ENCODE assay signal across 8 cellular contexts in the genomic region with DNA sequence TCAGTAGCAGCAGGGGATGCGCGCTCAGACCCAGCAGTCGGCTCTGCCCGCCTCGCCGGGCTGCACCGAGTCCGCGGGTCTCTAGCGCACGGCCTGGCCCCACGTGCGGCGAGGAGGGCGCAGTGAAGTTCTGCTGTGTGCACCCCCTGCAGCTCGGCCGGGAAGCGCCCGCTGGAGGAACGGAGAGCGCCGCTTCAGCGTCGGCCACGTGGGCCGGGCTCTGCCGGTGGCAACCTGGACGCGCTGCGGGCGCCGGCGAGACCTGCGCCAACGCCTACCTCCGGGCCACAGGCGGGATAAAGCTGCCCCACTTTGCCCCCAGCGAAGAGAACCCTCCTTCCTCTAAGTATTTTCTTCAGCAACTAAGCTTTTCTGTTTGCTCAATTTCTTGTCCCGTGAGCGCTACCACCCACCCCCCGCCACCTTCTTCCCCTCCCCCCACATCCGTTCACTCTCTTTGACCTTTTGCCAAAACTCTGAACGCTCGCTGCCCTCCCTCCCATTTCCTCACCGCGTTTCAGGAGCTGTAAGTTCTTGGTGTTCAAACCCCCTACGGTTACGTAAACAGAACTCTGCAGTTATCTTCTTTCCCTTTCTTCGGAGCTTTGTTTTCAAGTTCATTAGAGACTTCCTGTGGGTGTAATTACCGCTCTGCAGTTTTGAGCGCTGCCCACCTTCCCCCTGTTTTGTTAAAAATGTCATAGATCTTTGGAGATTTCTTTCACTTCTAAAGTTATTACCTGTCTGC. TPM values are rescaled to one million over a fixed set of nuclear protein-coding genes. Genes with fewer than 3 reads are reported as not detected.
A peak's percentile ranks its signal among the peaks of the same experiment; 100 is the strongest.
DNase-seq lines count a peak whose midpoint lies in the region; ATAC-seq and TF ChIP-seq lines count a peak whose summit lies in the region.

No MANE protein-coding gene starts in this region.

- POLR2A ChIA-PET in activated CD4-positive, alpha-beta T cell treated with anti-CD3 and anti-CD28 coated beads, Interleukin-2, amount 10 ng/mL, durations not matched to agents 7 days and 5 days (lab: Charles Lee): interaction anchor here (0.7 kb wide), 1 partner anchor 233 kb away, joined by 4 read pairs; no protein-coding TSS in a partner anchor

- H3K36me3 Mint-ChIP-seq in activated CD4-positive, alpha-beta T cell treated with anti-CD3 and anti-CD28 coated beads, Interleukin-2, amount 10 ng/mL, durations not matched to agents 7 days and 5 days (ENCODE audit: low read depth): peaks cover 11% of the 10 kb centered on the region
- peaks cover 1% of the 10 kb centered on the region for H3K36me3 Mint-ChIP-seq in mesothelial cell of epicardium

- peak overlapping the region; percentile 39 to 51 for H3K9ac ChIP-seq in duodenal mucosa (ENCODE audit: low read depth in 1 of 2, low read length in 2 of 2)

- no peak overlapping the region for H3K27ac ChIP-seq in duodenal mucosa (ENCODE audit: low read depth, low read length)

- no peak for TF ChIP-seq CTCF in mesothelial cell of epicardium (IDR thresholded peaks at IDR 0.05; ENCODE audit: unreplicated experiment)

- peak overlapping the region; percentile 96 for H3K27ac Mint-ChIP-seq in activated CD4-positive, alpha-beta T cell treated with anti-CD3 and anti-CD28 coated beads, Interleukin-2, amount 10 ng/mL, durations not matched to agents 7 days and 5 days
- peak overlapping the region; percentile 62 for H3K27ac Mint-ChIP-seq in mesothelial cell of epicardium

- peaks cover 5% of the 10 kb centered on the region for H3K9me3 Mint-ChIP-seq in activated CD4-positive, alpha-beta T cell treated with anti-CD3 and anti-CD28 coated beads, Interleukin-2, amount 10 ng/mL, durations not matched to agents 7 days and 5 days
- peaks cover 4% of the 10 kb centered on the region for H3K9me3 Mint-ChIP-seq in mesothelial cell of epicardium

- H3K27me3 Mint-ChIP-seq in activated CD4-positive, alpha-beta T cell treated with anti-CD3 and anti-CD28 coated beads, Interleukin-2, amount 10 ng/mL, durations not matched to agents 7 days and 5 days: no peaks in the 10 kb centered on the region
- no peaks in the 10 kb centered on the region for H3K27me3 Mint-ChIP-seq in mesothelial cell of epicardium (ENCODE audit: low read depth)

- H3K36me3 ChIP-seq in MG63 (no peaks in the 10 kb centered on the region), duodenal mucosa (ENCODE audit: control insufficient read depth in 1 of 2, insufficient read depth in 2 of 2, low read length in 2 of 2) (no peaks in the 10 kb centered on the region)

- peaks cover 11 to 15% of the 10 kb centered on the region in 2 donors for H3K4me1 ChIP-seq in duodenal mucosa (ENCODE audit: control insufficient read depth in 1 of 2, insufficient read depth in 2 of 2, low read length in 2 of 2)

- H3K27me3 ChIP-seq in MG63: no peaks in the 10 kb centered on the region
- no peaks in the 10 kb centered on the region for H3K27me3 ChIP-seq in duodenal mucosa (ENCODE audit: control insufficient read depth in 1 of 2, insufficient read depth in 2 of 2, low read length in 2 of 2)

- H3K4me1 Mint-ChIP-seq in activated CD4-positive, alpha-beta T cell treated with anti-CD3 and anti-CD28 coated beads, Interleukin-2, amount 10 ng/mL, durations not matched to agents 7 days and 5 days: peaks cover 48% of the 10 kb centered on the region
- H3K4me1 Mint-ChIP-seq in mesothelial cell of epicardium: peaks cover 25% of the 10 kb centered on the region

- ATAC-seq in GM19351 (IDR thresholded peaks at IDR 0.05; ENCODE audit: unreplicated experiment) (peak; percentile 70), GM18873 (IDR thresholded peaks at IDR 0.05; ENCODE audit: low FRiP score, unreplicated experiment) (no peak)

- DNase-seq in AG08395 (ENCODE audit: low spot score): peak; percentile 14
- peak; percentile 12 for DNase-seq in MG63
- peak; percentile 88 for DNase-seq in activated CD4-positive, alpha-beta T cell treated with anti-CD3 and anti-CD28 coated beads, Interleukin-2, amount 10 ng/mL, durations not matched to agents 7 days and 5 days
- peak; percentile 40 to 55 for DNase-seq in mesothelial cell of epicardium (ENCODE audit: low spot score in 2 of 2, unreplicated experiment in 2 of 2)
- peak; percentile 29 to 39 for DNase-seq in stimulated activated CD8-positive, alpha-beta memory T cell treated with anti-CD3 and anti-CD28 coated beads, Interleukin-15, amount 100 ng/mL, for 4 hours (ENCODE audit: low read depth in 2 of 2)

- peak overlapping the region; percentile 22; the same call in 1 of the 2 replicates for H3K4me3 ChIP-seq in MG63
- peak overlapping the region; percentile 64 to 72 for H3K4me3 ChIP-seq in duodenal mucosa (ENCODE audit: low read depth in 1 of 2, low read length in 2 of 2)

- H3K9me3 ChIP-seq in MG63: 0 out of 2 replicates have a peak, but pooled peaks cover 3% of the 10 kb centered on the region
- no peaks in the 10 kb centered on the region for H3K9me3 ChIP-seq in duodenal mucosa (ENCODE audit: control insufficient read depth in 1 of 2, low read length in 2 of 2)

- CTCF ChIA-PET in activated CD4-positive, alpha-beta T cell treated with anti-CD3 and anti-CD28 coated beads, Interleukin-2, amount 10 ng/mL, durations not matched to agents 7 days and 5 days (lab: Charles Lee): interaction anchor here (0.6 to 0.7 kb wide), 2 partner anchors 28 to 63 kb away, joined by 3 read pairs; no protein-coding TSS in a partner anchor

- H3K4me3 Mint-ChIP-seq in activated CD4-positive, alpha-beta T cell treated with anti-CD3 and anti-CD28 coated beads, Interleukin-2, amount 10 ng/mL, durations not matched to agents 7 days and 5 days: peak overlapping the region; percentile 74
- H3K4me3 Mint-ChIP-seq in mesothelial cell of epicardium: peak overlapping the region; percentile 68

RNA-seq across cellular contexts. Expression of gene EDAR, which starts 42.6 kb away (rescaled TPM):
- total RNA-seq in MG63 (2014; rRNA removed; shearing (Covaris generic); ENCODE audit: low replicate concordance): not detected in 2 replicates
- under 1 TPM; 0.87 TPM for total RNA-seq in activated CD4-positive, alpha-beta T cell treated with anti-CD3 and anti-CD28 coated beads, Interleukin-2, amount 10 ng/mL, durations not matched to agents 7 days and 5 days
- total RNA-seq in mesothelial cell of epicardium: 5.1 to 6.6 TPM (median 5.5 TPM) in 3 replicates

Comparison
In these comparisons a context has a peak if more than half of its experiments do, and no peak if none do; other contexts are left out.
1. DNase-seq: peak in every context shown above with its lines; median percentile 88 in activated CD4-positive, alpha-beta T cell treated with anti-CD3 and anti-CD28 coated beads, Interleukin-2, amount 10 ng/mL, durations not matched to agents 7 days and 5 days; 48 in mesothelial cell of epicardium; 34 in stimulated activated CD8-positive, alpha-beta memory T cell treated with anti-CD3 and anti-CD28 coated beads, Interleukin-15, amount 100 ng/mL, for 4 hours; 14 in AG08395; 12 in MG63.